ENCODE assay signal across 9 cellular contexts in the genomic region with DNA sequence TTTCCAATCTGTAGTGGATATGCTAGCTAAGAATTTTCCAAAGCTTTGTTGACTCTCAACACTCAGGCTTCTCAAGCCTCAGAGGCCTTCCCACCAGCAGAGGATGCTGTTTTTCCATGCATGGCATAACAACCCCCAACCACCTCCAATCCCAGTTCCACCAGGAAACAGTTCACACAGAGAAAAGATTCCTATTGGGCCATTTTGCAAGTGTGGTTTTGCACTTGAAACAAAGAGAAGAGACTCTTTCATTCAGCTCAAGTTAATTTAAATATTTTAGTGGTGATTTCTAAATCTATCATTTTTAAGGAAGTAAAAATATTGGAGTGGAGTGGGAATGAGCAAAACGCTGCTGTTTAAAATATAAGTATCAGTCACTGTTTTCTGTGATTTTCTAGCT.
DNase-seq lines count a peak whose midpoint lies in the region; ATAC-seq and TF ChIP-seq lines count a peak whose summit lies in the region.
"Had no signal": no experiment of that assay in that cellular context is flagged by ENCODE, and none has a peak within 500 bp of the region (broad histone marks: within the 10 kb centered on the region; RNA-seq: fewer than 3 reads in every experiment).

No MANE protein-coding gene starts in this region.

- no peak for TF ChIP-seq POLR2A in GM18505 (IDR thresholded peaks at IDR 0.05; ENCODE audit: borderline replicate concordance, extremely low read depth, insufficient read depth, insufficient read length)

- TF ChIP-seq CTCF in GM12873 (IDR thresholded peaks at IDR 0.05; ENCODE audit: insufficient read depth, low read depth, low read length, missing control alignments): peak; percentile 50

- DNase-seq in NCI-H2171 (lab: John Stamatoyannopoulos, UW) (peak; percentile 35), astrocyte of the hippocampus (ENCODE audit: low read depth, low spot score) (peak; percentile 92), iPS DF 4.7 (ENCODE audit: extremely low read depth, low spot score) (peak; percentile 74), substantia nigra (lab: John Stamatoyannopoulos, UW) (peak in 39 of 49 donors; percentile 1 to 67 (median 21))
- DNase-seq: activated B cell treated with CpG ODN at 0.5 μM for 24 hours had no signal

- no peak overlapping the region for H3K27ac ChIP-seq in substantia nigra (ENCODE audit: low read depth, low read length, poor library complexity, severe bottlenecking)

- ATAC-seq in GM18505 (IDR thresholded peaks at IDR 0.05; ENCODE audit: unreplicated experiment) (no peak), HG03196 (IDR thresholded peaks at IDR 0.05; ENCODE audit: unreplicated experiment) (no peak), GM19351 (IDR thresholded peaks at IDR 0.05; ENCODE audit: unreplicated experiment) (no peak)

Comparison
In these comparisons a context has a peak if more than half of its experiments do, and no peak if none do; other contexts are left out.
1. DNase-seq: peak in every context shown above with its lines; median percentile 92 in astrocyte of the hippocampus; 74 in iPS DF 4.7; 35 in NCI-H2171; 21 in substantia nigra.